In genomic region chr6:8192597-8192996, GRCh38 we compare ENCODE assay signal across 24 cellular contexts.
"Had no signal": no experiment of that assay in that cellular context is flagged by ENCODE, and none has a peak within 500 bp of the region (broad histone marks: within the 10 kb centered on the region; RNA-seq: fewer than 3 reads in every experiment).

No MANE protein-coding gene starts in this region.

- H3K36me3 ChIP-seq: esophagus squamous epithelium, heart right ventricle, left lung, neutrophil, stomach, thyroid gland had no signal

- H3K4me1 ChIP-seq: esophagus squamous epithelium, heart right ventricle, left lung, psoas muscle, stomach, thyroid gland had no signal

- H3K9me3 Mint-ChIP-seq: effector memory CD8-positive, alpha-beta T cell; type B pancreatic cell had no signal

- H3K4me1 Mint-ChIP-seq: natural killer cell had no signal

- H3K36me3 Mint-ChIP-seq: natural killer cell had no signal

- H3K27me3 ChIP-seq: left lung, thyroid gland had no signal

- DNase-seq: cerebellar nuclear complex; cortex of kidney; effector memory CD8-positive, alpha-beta T cell; erythroblast; esophagus squamous epithelium; foreskin melanocyte; glutamatergic neuron; heart right ventricle; hippocampal formation; left cardiac atrium; left lung; natural killer cell; psoas muscle; right cardiac atrium; stimulated activated CD4-positive, alpha-beta T cell treated with anti-CD3 and anti-CD28 coated beads, Interleukin-12 subunit alpha, Interleukin-12 subunit beta, amount 100 ng/mL, for 4 hours; stimulated activated CD4-positive, alpha-beta T cell treated with anti-CD3 and anti-CD28 coated beads, Interleukin-1b, Interleukin-23, amount 100 ng/mL, for 48 hours; stimulated activated CD4-positive, alpha-beta T cell treated with anti-CD3 and anti-CD28 coated beads, Interleukin-4, amount 100 ng/mL, for 1 hour; stimulated activated CD8-positive, alpha-beta memory T cell treated with anti-CD3 and anti-CD28 coated beads, Interleukin-4, amount 100 ng/mL, for 48 hours; stimulated activated naive CD4-positive, alpha-beta T cell treated with Interleukin-2 at 50 U/mL for 16 hours; stomach; thyroid gland had no signal

- H3K27ac ChIP-seq: esophagus squamous epithelium, heart right ventricle, left lung, neutrophil, psoas muscle, stomach, thyroid gland had no signal

- H3K4me2 ChIP-seq: smooth muscle cell had no signal

- H3K9me3 ChIP-seq: esophagus squamous epithelium, left lung, neutrophil, psoas muscle, stomach, thyroid gland had no signal

- H3K27ac Mint-ChIP-seq: effector memory CD8-positive, alpha-beta T cell; natural killer cell; type B pancreatic cell had no signal

- H3K4me3 ChIP-seq: esophagus squamous epithelium, heart right ventricle, left lung, psoas muscle, smooth muscle cell, stomach, thyroid gland had no signal

- ATAC-seq: effector memory CD8-positive, alpha-beta T cell; heart right ventricle; left cardiac atrium; left lung; natural killer cell; psoas muscle; right cardiac atrium had no signal

- H3K4me3 Mint-ChIP-seq: effector memory CD8-positive, alpha-beta T cell; natural killer cell had no signal
